Comparison of ENCODE assay signal across 9 cellular contexts in genomic region chr14:36524874-36525745, GRCh38. TPM values are rescaled to one million over a fixed set of nuclear protein-coding genes. Genes with fewer than 3 reads are reported as not detected.
A peak's percentile ranks its signal among the peaks of the same experiment; 100 is the strongest.
DNase-seq lines count a peak whose midpoint lies in the region; ATAC-seq and TF ChIP-seq lines count a peak whose summit lies in the region.
"Had no signal": no experiment of that assay in that cellular context is flagged by ENCODE, and none has a peak within 500 bp of the region (broad histone marks: within the 10 kb centered on the region; RNA-seq: fewer than 3 reads in every experiment).

No MANE protein-coding gene starts in this region.

- in situ Hi-C loops in G401 (cut with HindIII; ENCODE audit: low sequenced_read_pairs), result no loop called here

- no peak for TF ChIP-seq CTCF in coronary artery (IDR thresholded peaks at IDR 0.05)
- no peak for TF ChIP-seq CTCF in omental fat pad (IDR thresholded peaks at IDR 0.05)

- peak overlapping the region; percentile 28 for H3K4me3 ChIP-seq in Jurkat, Clone E6-1 (ENCODE audit: low read length)
- H3K4me3 ChIP-seq in coronary artery, result peak overlapping the region; percentile 8

- H3K27ac ChIP-seq in coronary artery, result no peak overlapping the region

- peak; percentile 10 for DNase-seq in G401 (ENCODE audit: low spot score)
- DNase-seq in Jurkat, Clone E6-1 (ENCODE audit: low read depth, low spot score), result peak; percentile 58
- no peak for DNase-seq in coronary artery (ENCODE audit: low spot score)
- DNase-seq in omental fat pad (ENCODE audit: low spot score), result no peak
- DNase-seq in SHP77 treated with DMSO at 0.1 percent for 48 hours (lab: John Stamatoyannopoulos, UW), result no peak
- no peak for DNase-seq in NOMO-1 (lab: John Stamatoyannopoulos, UW; ENCODE audit: unreplicated experiment in 2 of 2)
- no peak for DNase-seq in stimulated activated naive CD4-positive, alpha-beta T cell treated with Interleukin-2 at 50 U/mL for 16 hours (lab: John Stamatoyannopoulos, UW)
- DNase-seq: foreskin melanocyte had no signal

- ATAC-seq in omental fat pad (ENCODE audit: low FRiP score) (peak; percentile 41), HG03457 (IDR thresholded peaks at IDR 0.05; ENCODE audit: unreplicated experiment) (no peak)

RNA-seq across cellular contexts. Expression of gene NKX2-1, which starts 5.1 kb away (rescaled TPM):
- not detected in 2 replicates for total RNA-seq in G401 (2014; rRNA removed; shearing (Covaris generic))
- 45.2 TPM for polyA plus RNA-seq in Jurkat, Clone E6-1 (2012; ENCODE audit: insufficient read depth, insufficient read length)
- not detected for total RNA-seq in omental fat pad

RNA-seq across cellular contexts. Expression of gene NKX2-8, which starts 57.3 kb away (rescaled TPM):
- not detected in 2 replicates for total RNA-seq in G401 (2014; rRNA removed; shearing (Covaris generic))
- polyA plus RNA-seq in Jurkat, Clone E6-1 (2012; ENCODE audit: insufficient read depth, insufficient read length), result not detected
- total RNA-seq in omental fat pad, result not detected

Comparison
In these comparisons a context has a peak if more than half of its experiments do, and no peak if none do; other contexts are left out.
1. DNase-seq: peak in G401 (single experiment) and Jurkat, Clone E6-1 (single experiment); none in coronary artery (single experiment), omental fat pad (single experiment), SHP77 treated with DMSO at 0.1 percent for 48 hours (single experiment), NOMO-1 (0 of 2) and stimulated activated naive CD4-positive, alpha-beta T cell treated with Interleukin-2 at 50 U/mL for 16 hours (single experiment).